In genomic region chrX:48782795-48783194, GRCh38 we compare ENCODE assay signal across 19 cellular contexts. TPM values are rescaled to one million over a fixed set of nuclear protein-coding genes. Genes with fewer than 3 reads are reported as not detected.
A peak's percentile ranks its signal among the peaks of the same experiment; 100 is the strongest.
DNase-seq lines count a peak whose midpoint lies in the region; ATAC-seq and TF ChIP-seq lines count a peak whose summit lies in the region.
"Had no signal": no experiment of that assay in that cellular context is flagged by ENCODE, and none has a peak within 500 bp of the region (broad histone marks: within the 10 kb centered on the region; RNA-seq: fewer than 3 reads in every experiment).

No MANE protein-coding gene starts in this region.

- no peak for ATAC-seq in HG03442 (IDR thresholded peaks at IDR 0.05; ENCODE audit: unreplicated experiment)
- ATAC-seq: HCT116 had no signal

- no peak overlapping the region for H3K4me3 ChIP-seq in H7 (ENCODE audit: insufficient read depth, low read depth, low read length)
- H3K4me3 ChIP-seq: BLaER1 treated with 17β-estradiol and CSF1 and Interleukin-3, amounts not matched to agents 10 nM and 100 nM had no signal

- DNase-seq in H7 (peak; percentile 33), UCSD-AML1 (lab: John Stamatoyannopoulos, UW; ENCODE audit: unreplicated experiment) (peak; percentile 24), erythroblast (lab: John Stamatoyannopoulos, UW) (peak; percentile 95 to 97), KBM-7 (no peak), head of caudate nucleus (no peak), G401 (ENCODE audit: low spot score) (no peak)
- DNase-seq: ACHN; CD4-positive, CD25-positive, alpha-beta regulatory T cell; COR-L47; DMS153; DMS79 treated with DMSO at 0.1 percent for 48 hours; EL; GDM1; IMR-90 had no signal

- intact Hi-C loops in head of caudate nucleus (cut with DNase I) = no loop called here

- TF ChIP-seq POLR2A in erythroblast (IDR thresholded peaks at IDR 0.05; ENCODE audit: low read length) = no peak

- in situ Hi-C loops in KBM-7 (cut with MboI; ENCODE audit: low pct_unique_long_range_greater_than_20kb, low sequenced_read_pairs) = no loop called here
- in situ Hi-C loops in G401 (cut with HindIII; ENCODE audit: low sequenced_read_pairs) = no loop called here

- H3K27me3 ChIP-seq in H7 (ENCODE audit: control insufficient read depth, insufficient read depth, low read length) = no peaks in the 10 kb centered on the region

- H3K36me3 ChIP-seq in H7 (replicated peaks; ENCODE audit: control insufficient read depth, insufficient read depth, low read length) = no peaks in the 10 kb centered on the region
- H3K36me3 ChIP-seq: BLaER1 treated with 17β-estradiol and CSF1 and Interleukin-3, amounts not matched to agents 10 nM and 100 nM had no signal

RNA-seq across cellular contexts. Expression of gene GATA1, which starts 3.6 kb away (rescaled TPM):
- not detected in 2 replicates for total RNA-seq in H7 (2014; rRNA removed; shearing (Covaris generic))
- not detected in 2 replicates for total RNA-seq in G401 (2014; rRNA removed; shearing (Covaris generic))
- total RNA-seq: A172, H4, IMR-90 had no signal

RNA-seq across cellular contexts. Expression of gene HDAC6, which starts 19.1 kb away (rescaled TPM):
- total RNA-seq in H7 (2014; rRNA removed; shearing (Covaris generic)) = 52.4 and 54.8 TPM in 2 replicates
- total RNA-seq in G401 (2014; rRNA removed; shearing (Covaris generic)) = 67.8 and 118 TPM in 2 replicates

RNA-seq across cellular contexts. Expression of gene GLOD5, which starts 21.2 kb away (rescaled TPM):
- not detected in 2 replicates for total RNA-seq in H7 (2014; rRNA removed; shearing (Covaris generic))
- not detected in 2 replicates for total RNA-seq in G401 (2014; rRNA removed; shearing (Covaris generic))
- total RNA-seq: A172; CD4-positive, CD25-positive, alpha-beta regulatory T cell; H4; IMR-90 had no signal

RNA-seq across cellular contexts. Expression of gene ERAS, which starts 43.5 kb away (rescaled TPM):
- total RNA-seq in H7 (2014; rRNA removed; shearing (Covaris generic)) = 0.21 TPM in 1 of 2 replicates, not detected in the other
- 9.6 TPM in 1 of 2 replicates, not detected in the other for total RNA-seq in G401 (2014; rRNA removed; shearing (Covaris generic))
- total RNA-seq: A172; CD4-positive, CD25-positive, alpha-beta regulatory T cell; H4; IMR-90 had no signal

RNA-seq across cellular contexts. Expression of gene PCSK1N, which starts 52.6 kb away (rescaled TPM):
- total RNA-seq in H7 (2014; rRNA removed; shearing (Covaris generic)) = 0.59 and 1.6 TPM in 2 replicates
- total RNA-seq in G401 (2014; rRNA removed; shearing (Covaris generic)) = 3.5 TPM in 1 of 2 replicates, not detected in the other
- total RNA-seq: IMR-90 had no signal

Comparison
In these comparisons a context has a peak if more than half of its experiments do, and no peak if none do; other contexts are left out.
1. DNase-seq: peak in H7 (single experiment), UCSD-AML1 (single experiment) and erythroblast (2 of 2); none in KBM-7 (single experiment), head of caudate nucleus (0 of 42) and G401 (single experiment).